10 cellular contexts compared by ENCODE assay signal in the genomic region with DNA sequence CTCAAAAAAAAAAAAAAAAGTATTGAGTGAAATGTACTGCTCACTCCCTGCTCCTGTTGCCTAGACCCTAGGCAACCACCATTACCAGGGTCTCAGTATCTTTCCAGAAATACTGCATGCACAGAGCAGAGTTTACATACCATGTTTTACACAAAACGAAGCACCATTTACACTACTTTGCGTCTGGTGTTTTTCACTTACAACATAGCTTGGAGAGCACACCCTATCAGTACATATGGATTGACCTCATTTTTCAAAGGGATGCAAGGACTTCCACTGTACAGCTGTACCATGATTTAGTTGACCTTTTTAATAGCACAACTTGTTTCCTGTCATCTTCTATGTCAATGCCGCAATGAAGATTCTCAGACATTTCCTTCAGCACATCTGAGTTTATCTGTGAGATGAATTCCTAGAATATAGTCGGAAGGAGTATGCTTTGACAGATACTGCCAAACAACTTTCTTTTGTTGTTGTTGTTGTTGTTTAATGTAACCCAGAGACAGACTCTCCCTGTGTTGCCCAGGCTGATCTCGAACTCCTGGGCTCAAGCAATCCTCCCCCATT. TPM values are rescaled to one million over a fixed set of nuclear protein-coding genes. Genes with fewer than 3 reads are reported as not detected.
DNase-seq lines count a peak whose midpoint lies in the region; ATAC-seq, FAIRE-seq and TF ChIP-seq lines count a peak whose summit lies in the region.
"Had no signal": no experiment of that assay in that cellular context is flagged by ENCODE, and none has a peak within 500 bp of the region (broad histone marks: within the 10 kb centered on the region; RNA-seq: fewer than 3 reads in every experiment).

No MANE protein-coding gene starts in this region.

- peak overlapping the region; percentile 84 for H3K4me3 Mint-ChIP-seq in activated naive CD8-positive, alpha-beta T cell

- no peak for FAIRE-seq in HepG2 (lab: Jason Lieb, UNC)

- H3K9ac ChIP-seq in HepG2 (ENCODE audit: insufficient read depth, low read depth, low read length), result no peak overlapping the region

- H3K4me3 ChIP-seq in HepG2 (replicated peaks in 1 of 3; ENCODE audit: insufficient read depth in 1 of 3, low read depth in 2 of 3, low read length in 3 of 3) (no peak overlapping the region), right lobe of liver (no peak overlapping the region), muscle layer of duodenum (ENCODE audit: low read depth in 1 of 2, low read length in 2 of 2) (no peak overlapping the region), uterus (no peak overlapping the region)

- H2AFZ ChIP-seq in HepG2 (ENCODE audit: low read length), result no peak overlapping the region

- H3K4me1 ChIP-seq in HepG2 (ENCODE audit: insufficient read depth, low read length) (peaks cover 42% of the 10 kb centered on the region), right lobe of liver (peaks cover 0 to 58% (median 25%) of the 10 kb centered on the region in 4 donors), muscle layer of duodenum (ENCODE audit: control insufficient read depth in 1 of 2, insufficient read depth in 2 of 2, low read length in 2 of 2) (peaks cover 10 to 64% of the 10 kb centered on the region in 2 donors), uterus (peaks cover 11 to 32% of the 10 kb centered on the region in 2 donors)

- H4K20me1 ChIP-seq in HepG2 (ENCODE audit: insufficient read depth, low read length), result peaks cover 55% of the 10 kb centered on the region

- H3K27ac Mint-ChIP-seq in activated naive CD8-positive, alpha-beta T cell, result peak overlapping the region; percentile 97

- H3K27me3 ChIP-seq in HepG2 (ENCODE audit: control insufficient read depth in 1 of 2, insufficient read depth in 2 of 2, low read length in 2 of 2) (no peaks in the 10 kb centered on the region), right lobe of liver (no peaks in the 10 kb centered on the region), muscle layer of duodenum (ENCODE audit: low read depth, low read length) (no peaks in the 10 kb centered on the region), uterus (no peaks in the 10 kb centered on the region)

- H3K27ac ChIP-seq in HepG2 (ENCODE audit: extremely low read length, insufficient read depth, low read length), result no peak overlapping the region
- no peak overlapping the region for H3K27ac ChIP-seq in right lobe of liver
- H3K27ac ChIP-seq in muscle layer of duodenum (ENCODE audit: low read length), result peak overlapping the region; percentile 58
- peak overlapping the region; percentile 96 to 98 for H3K27ac ChIP-seq in uterus

- no peaks in the 10 kb centered on the region for H3K9me3 ChIP-seq in HepG2 (ENCODE audit: low read length)
- H3K9me3 ChIP-seq in right lobe of liver, result no peaks in the 10 kb centered on the region
- H3K9me3 ChIP-seq in muscle layer of duodenum (ENCODE audit: control insufficient read depth in 1 of 2, low read length in 2 of 2), result no peaks in the 10 kb centered on the region
- no peaks in the 10 kb centered on the region for H3K9me3 ChIP-seq in uterus

- no peak for TF ChIP-seq CTCF in HepG2 (CRISPR knock-in tag; IDR thresholded peaks at IDR 0.05)
- TF ChIP-seq CTCF in right lobe of liver (IDR thresholded peaks at IDR 0.05), result no peak
- no peak for TF ChIP-seq CTCF in uterus (IDR thresholded peaks at IDR 0.05)

- peaks cover 88% of the 10 kb centered on the region for H3K79me2 ChIP-seq in HepG2 (ENCODE audit: insufficient read depth, low read length)

- CTCF ChIA-PET in HepG2 (lab: Yijun Ruan, JAX; ENCODE audit: low intra/inter-chr PET ratio, low total read pairs), result no interaction called here

- BruUV-seq in HepG2 (replicated peaks; lab: Mats Ljungman, UMichigan), result no TSS peak

- no peak for ATAC-seq in HepG2
- no peak for ATAC-seq in right lobe of liver
- no peak for ATAC-seq in GM21447 (IDR thresholded peaks at IDR 0.05; ENCODE audit: unreplicated experiment)

- 100% methylated on average over 5 of the region's 5 CpGs for WGBS in HepG2 (ENCODE audit: low lambda C conversion rate)
- 44% methylated on average over 4 of the region's 5 CpGs for WGBS in right lobe of liver (ENCODE audit: insufficient coverage, low coverage, low lambda C conversion rate, missing lambda C conversion rate)

- TF ChIP-seq POLR2A in HepG2 (IDR thresholded peaks at IDR 0.05; ENCODE audit: insufficient read depth in 1 of 2, low read depth in 2 of 2, low read length in 2 of 2) (no peak), right lobe of liver (IDR thresholded peaks at IDR 0.05) (no peak), uterus (IDR thresholded peaks at IDR 0.05) (no peak)

- no peaks in the 10 kb centered on the region for H3K27me3 Mint-ChIP-seq in activated naive CD8-positive, alpha-beta T cell

- TF ChIP-seq RAD21 in HepG2 (CRISPR knock-in tag; IDR thresholded peaks at IDR 0.05), result no peak

- no peaks in the 10 kb centered on the region for H3K9me3 Mint-ChIP-seq in activated naive CD8-positive, alpha-beta T cell (ENCODE audit: low read depth)

- peaks cover 8 to 24% of the 10 kb centered on the region in 2 experiments for H3K36me3 ChIP-seq in HepG2 (replicated peaks in 1 of 2; ENCODE audit: control insufficient read depth in 1 of 2, insufficient read depth in 2 of 2, low read length in 2 of 2)
- peaks cover 0 to 3% (median 0%) of the 10 kb centered on the region in 4 donors for H3K36me3 ChIP-seq in right lobe of liver
- peaks cover 3 to 12% of the 10 kb centered on the region in 2 donors for H3K36me3 ChIP-seq in muscle layer of duodenum (ENCODE audit: control insufficient read depth in 1 of 2, insufficient read depth in 2 of 2, low read length in 2 of 2)
- no peaks in the 10 kb centered on the region for H3K36me3 ChIP-seq in uterus

- intact Hi-C loops in HepG2 (cut with micrococcal nuclease; ENCODE audit: unreplicated experiment) (no loop called here), right lobe of liver (cut with DNase I) (no loop called here), uterus (cut with DNase I; ENCODE audit: low total_unique reads) (loop anchor here (10.0 kb wide), 1 partner anchor 73 kb away; no protein-coding TSS in a partner anchor)

- in situ Hi-C loops in HepG2 (cut with HindIII; ENCODE audit: extremely low pct_ligation_motif_present, low pct_unique_long_range_greater_than_20kb), result no loop called here

- H3K36me3 Mint-ChIP-seq in activated naive CD8-positive, alpha-beta T cell, result peaks cover 25% of the 10 kb centered on the region

- no peak overlapping the region for H3K4me2 ChIP-seq in HepG2 (ENCODE audit: low read depth, low read length)

- H3K4me1 Mint-ChIP-seq in activated naive CD8-positive, alpha-beta T cell (ENCODE audit: low read depth), result peaks cover 77% of the 10 kb centered on the region

- TF ChIP-seq EP300 in HepG2 (IDR thresholded peaks at IDR 0.05; ENCODE audit: low read depth in 2 of 2, low read length in 2 of 2), result no peak
- no peak for TF ChIP-seq EP300 in HepG2 (CRISPR knock-in tag; IDR thresholded peaks at IDR 0.05; ENCODE audit: borderline replicate concordance)

- DNase-seq in HepG2 (ENCODE audit: low spot score) (no peak), right lobe of liver (no peak), uterus (no peak), SW 1271 (lab: John Stamatoyannopoulos, UW) (no peak), NCI-H1930 (lab: John Stamatoyannopoulos, UW) (no peak)
- DNase-seq: C1 segment of cervical spinal cord, NCI-H1436 treated with DMSO at 0.1 percent for 48 hours had no signal

- POLR2A ChIA-PET in HepG2 (lab: Yijun Ruan, JAX), result interaction anchor here (0.6 to 0.7 kb wide), 2 partner anchors 15 to 74 kb away, joined by 3 read pairs; no protein-coding TSS in a partner anchor

TF ChIP-seq in HepG2, 621 proteins besides CTCF, POLR2A, EP300 and RAD21:
- TF ChIP-seq RBFOX2 (IDR thresholded peaks at IDR 0.05; ENCODE audit: low read depth, low read length), result peak; percentile 26; the same call in 1 of the 2 replicates
- TF ChIP-seq TCF7L2 (IDR thresholded peaks at IDR 0.05; ENCODE audit: low read depth, low read length), result no peak

RNA-seq across cellular contexts. Expression of a gene that starts 6.2 kb away (rescaled TPM):
- total RNA-seq in HepG2 (2016; rRNA removed; fragmentation: Illumina TruSeq; extraction: Trizol), result 98.5 and 125 TPM in 2 replicates
- 28.5 and 28.7 TPM in 2 replicates for total RNA-seq in HepG2 (2016; cell fraction: cytosol; rRNA removed; fragmentation: Illumina TruSeq; extraction: Trizol; ENCODE audit: low read depth)
- total RNA-seq in HepG2 (2016; cell fraction: insoluble cytoplasmic fraction; rRNA removed; fragmentation: Illumina TruSeq; extraction: Trizol), result 92.9 and 102 TPM in 2 replicates
- 39.3 and 47.1 TPM in 2 replicates for total RNA-seq in HepG2 (2016; cell fraction: membrane; rRNA removed; fragmentation: Illumina TruSeq; extraction: Trizol)
- total RNA-seq in HepG2 (2016; cell fraction: nucleus; rRNA removed; fragmentation: Illumina TruSeq; extraction: Trizol), result 73.0 and 81.6 TPM in 2 replicates
- 50.7 and 60.6 TPM in 2 replicates for polyA plus RNA-seq in HepG2 (2011; rRNA removed)
- polyA plus RNA-seq in HepG2 (2011; cell fraction: cytosol; rRNA removed), result 31.6 and 39.3 TPM in 2 replicates
- 68.4 and 91.3 TPM in 2 replicates for polyA plus RNA-seq in HepG2 (2011; cell fraction: nucleus; rRNA removed)
- polyA plus RNA-seq in HepG2 (2012), result 88.3 and 93.4 TPM in 2 replicates
- 3.6 and 4.2 TPM in 2 replicates for polyA plus RNA-seq in HepG2 (2016; cell fraction: cytosol; fragmentation: Illumina TruSeq; extraction: Trizol; ENCODE audit: low read depth)
- polyA plus RNA-seq in HepG2 (2016; cell fraction: insoluble cytoplasmic fraction; fragmentation: Illumina TruSeq; extraction: Trizol; ENCODE audit: low read depth), result 72.0 and 110 TPM in 2 replicates
- polyA plus RNA-seq in HepG2 (2016; cell fraction: membrane; fragmentation: Illumina TruSeq; extraction: Trizol; ENCODE audit: low read depth), result 8.1 and 11.6 TPM in 2 replicates
- 106 and 113 TPM in 2 replicates for polyA plus RNA-seq in HepG2 (2016; cell fraction: nucleus; fragmentation: Illumina TruSeq; extraction: Trizol; ENCODE audit: insufficient read depth, low read depth)
- polyA minus RNA-seq in HepG2 (2011; rRNA and poly(A)+ RNA removed; ENCODE audit: low replicate concordance), result 124 and 180 TPM in 2 replicates
- 125 and 176 TPM in 2 replicates for polyA minus RNA-seq in HepG2 (2011; cell fraction: cytosol; rRNA and poly(A)+ RNA removed)
- polyA minus RNA-seq in HepG2 (2011; cell fraction: nucleus; rRNA and poly(A)+ RNA removed), result 61.9 and 97.5 TPM in 2 replicates
- total RNA-seq in right lobe of liver, result 100 to 1,000 TPM; 168 to 435 (median 222) TPM
- 1,000 to 10,000 TPM in 1 of 4 donors, 100 to 1,000 TPM in 3; 215 to 1,171 (median 400) TPM for total RNA-seq in uterus

Comparison
In these comparisons a context has a peak if more than half of its experiments do, and no peak if none do; other contexts are left out.
1. H3K27ac ChIP-seq: peak in muscle layer of duodenum (single experiment) and uterus (2 of 2); none in HepG2 (single experiment) and right lobe of liver (0 of 3).